1 cellular context compared by ENCODE assay signal in the genomic region with DNA sequence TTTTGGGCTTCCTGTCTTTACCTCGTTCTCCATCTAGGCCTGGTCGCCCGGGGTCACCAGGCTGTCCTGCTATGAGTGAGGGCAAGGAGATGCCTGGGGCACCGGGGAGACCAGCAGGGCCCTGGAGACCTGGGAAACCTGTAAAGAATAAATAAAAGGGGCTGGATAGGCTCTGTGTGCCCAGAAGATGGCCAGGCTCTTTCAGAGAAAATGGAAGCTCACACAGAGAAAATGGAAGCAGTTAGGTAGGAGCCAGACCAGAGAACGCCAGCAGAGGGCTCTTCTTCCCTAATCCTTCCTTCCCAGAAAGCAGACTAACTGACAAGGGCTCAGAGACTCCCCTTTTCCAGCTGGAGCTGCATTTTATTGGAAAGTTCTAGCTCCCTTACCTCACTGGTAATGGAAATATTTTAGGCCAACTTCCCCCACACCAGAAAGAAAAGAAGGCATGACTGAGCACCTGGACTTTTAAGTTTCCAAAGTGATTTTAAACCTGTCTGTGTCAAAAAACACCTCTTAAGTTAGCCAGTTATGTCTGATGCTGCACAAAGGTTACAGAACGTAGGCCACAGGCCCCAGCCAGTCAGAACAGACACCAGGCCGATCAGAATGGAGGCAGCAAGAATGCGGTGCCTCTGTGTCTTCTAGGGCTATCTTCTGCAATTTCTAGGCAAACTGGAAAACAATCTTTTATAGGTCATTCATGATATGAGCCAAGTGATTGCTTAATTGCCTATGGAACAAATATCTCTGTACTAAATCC.
TF ChIP-seq lines count a peak whose summit lies in the region.

No MANE protein-coding gene starts in this region.

TF ChIP-seq in HepG2, 621 proteins besides CTCF, POLR2A, EP300 and RAD21 (continued from another document):
- TF ChIP-seq KAT8 (CRISPR knock-in tag; IDR thresholded peaks at IDR 0.05) (0 out of 2 replicates have a peak, but pooled peaks have one; percentile 26), TEAD2 (CRISPR knock-in tag; IDR thresholded peaks at IDR 0.05) (no peak), EEA1 (CRISPR knock-in tag; IDR thresholded peaks at IDR 0.05; ENCODE audit: borderline replicate concordance) (no peak), ADNP (CRISPR knock-in tag; IDR thresholded peaks at IDR 0.05) (no peak), PAX8 (CRISPR knock-in tag; IDR thresholded peaks at IDR 0.05; ENCODE audit: borderline replicate concordance) (no peak), NFIB (CRISPR knock-in tag; IDR thresholded peaks at IDR 0.05; ENCODE audit: borderline replicate concordance) (no peak), YY1 (IDR thresholded peaks at IDR 0.05; ENCODE audit: insufficient read depth, insufficient replicate concordance, low read depth, low read length) (peak; percentile 60), ZNF235 (CRISPR knock-in tag; IDR thresholded peaks at IDR 0.05; ENCODE audit: borderline replicate concordance) (no peak), KDM6A (CRISPR knock-in tag; IDR thresholded peaks at IDR 0.05; ENCODE audit: low read depth) (no peak), ZNF724P (CRISPR knock-in tag; IDR thresholded peaks at IDR 0.05; ENCODE audit: borderline replicate concordance) (no peak), ZNF251 (CRISPR knock-in tag; IDR thresholded peaks at IDR 0.05) (no peak)
- TF ChIP-seq, protein P1, sequence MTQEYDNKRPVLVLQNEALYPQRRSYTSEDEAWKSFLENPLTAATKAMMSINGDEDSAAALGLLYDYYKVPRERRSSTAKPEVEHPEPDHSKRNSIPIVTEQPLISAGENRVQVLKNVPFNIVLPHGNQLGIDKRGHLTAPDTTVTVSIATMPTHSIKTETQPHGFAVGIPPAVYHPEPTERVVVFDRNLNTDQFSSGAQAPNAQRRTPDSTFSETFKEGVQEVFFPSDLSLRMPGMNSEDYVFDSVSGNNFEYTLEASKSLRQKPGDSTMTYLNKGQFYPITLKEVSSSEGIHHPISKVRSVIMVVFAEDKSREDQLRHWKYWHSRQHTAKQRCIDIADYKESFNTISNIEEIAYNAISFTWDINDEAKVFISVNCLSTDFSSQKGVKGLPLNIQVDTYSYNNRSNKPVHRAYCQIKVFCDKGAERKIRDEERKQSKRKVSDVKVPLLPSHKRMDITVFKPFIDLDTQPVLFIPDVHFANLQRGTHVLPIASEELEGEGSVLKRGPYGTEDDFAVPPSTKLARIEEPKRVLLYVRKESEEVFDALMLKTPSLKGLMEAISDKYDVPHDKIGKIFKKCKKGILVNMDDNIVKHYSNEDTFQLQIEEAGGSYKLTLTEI (CRISPR knock-in tag; conservative IDR thresholded peaks at IDR 0.05): no peak
- TF ChIP-seq, protein P2, sequence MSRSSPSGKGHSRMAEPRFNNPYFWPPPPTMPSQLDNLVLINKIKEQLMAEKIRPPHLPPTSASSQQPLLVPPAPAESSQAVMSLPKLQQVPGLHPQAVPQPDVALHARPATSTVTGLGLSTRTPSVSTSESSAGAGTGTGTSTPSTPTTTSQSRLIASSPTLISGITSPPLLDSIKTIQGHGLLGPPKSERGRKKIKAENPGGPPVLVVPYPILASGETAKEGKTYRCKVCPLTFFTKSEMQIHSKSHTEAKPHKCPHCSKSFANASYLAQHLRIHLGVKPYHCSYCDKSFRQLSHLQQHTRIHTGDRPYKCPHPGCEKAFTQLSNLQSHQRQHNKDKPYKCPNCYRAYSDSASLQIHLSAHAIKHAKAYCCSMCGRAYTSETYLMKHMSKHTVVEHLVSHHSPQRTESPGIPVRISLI (CRISPR knock-in tag; IDR thresholded peaks at IDR 0.05; ENCODE audit: borderline replicate concordance): no peak
- TF ChIP-seq, protein P3, sequence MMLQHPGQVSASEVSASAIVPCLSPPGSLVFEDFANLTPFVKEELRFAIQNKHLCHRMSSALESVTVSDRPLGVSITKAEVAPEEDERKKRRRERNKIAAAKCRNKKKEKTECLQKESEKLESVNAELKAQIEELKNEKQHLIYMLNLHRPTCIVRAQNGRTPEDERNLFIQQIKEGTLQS (CRISPR knock-in tag; IDR thresholded peaks at IDR 0.05): no peak
